17 cellular contexts compared by ENCODE assay signal in the genomic region with DNA sequence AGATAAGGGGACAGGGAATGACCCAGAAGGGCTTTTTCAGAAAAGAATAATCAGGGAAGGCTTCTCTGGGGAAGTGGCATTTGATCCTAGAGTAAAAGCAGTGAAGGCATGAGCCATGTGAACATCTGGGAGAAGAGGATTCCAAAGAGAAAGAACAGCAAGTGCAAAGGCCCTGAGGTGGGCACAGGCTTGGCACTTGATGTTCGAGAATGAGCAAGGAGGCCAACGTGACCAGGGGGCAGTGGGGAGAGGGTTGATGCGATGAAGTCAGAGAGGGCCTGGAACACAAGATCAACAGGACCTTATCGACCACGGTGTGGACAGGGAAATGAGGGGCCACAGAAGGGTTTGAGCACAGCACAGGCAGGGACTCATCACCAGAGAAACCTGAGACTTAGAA. TPM values are rescaled to one million over a fixed set of nuclear protein-coding genes. Genes with fewer than 3 reads are reported as not detected.
A peak's percentile ranks its signal among the peaks of the same experiment; 100 is the strongest.
DNase-seq lines count a peak whose midpoint lies in the region; ATAC-seq, FAIRE-seq and TF ChIP-seq lines count a peak whose summit lies in the region.
"Had no signal": no experiment of that assay in that cellular context is flagged by ENCODE, and none has a peak within 500 bp of the region (broad histone marks: within the 10 kb centered on the region; RNA-seq: fewer than 3 reads in every experiment).

No MANE protein-coding gene starts in this region.

- H4K8ac ChIP-seq in H1 (ENCODE audit: extremely low read depth, insufficient read depth, low read length), result no peak overlapping the region; the same call in 1 of the 2 replicates

- H2BK120ac ChIP-seq in H1 (replicated peaks; ENCODE audit: low read depth, low read length), result no peak overlapping the region

- H4K5ac ChIP-seq in H1 (ENCODE audit: insufficient read length, low read depth, low read length), result no peak overlapping the region

- CTCF ChIA-PET in CD4-positive, alpha-beta T cell (lab: Charles Lee), result no interaction called here
- CTCF ChIA-PET in H1 (lab: Charles Lee; ENCODE audit: partially characterized antibody), result interaction anchor here (0.8 to 8.4 kb wide), 3 partner anchors 10 to 87 kb away, joined by 3 to 61 read pairs (median 4); no protein-coding TSS in a partner anchor
- CTCF ChIA-PET in activated CD4-positive, alpha-beta memory T cell treated with anti-CD3 and anti-CD28 coated beads, Interleukin-2, amount 10 ng/mL, durations not matched to agents 7 days and 5 days (lab: Charles Lee), result no interaction called here

- no peak for TF ChIP-seq RAD21 in H1 (IDR thresholded peaks at IDR 0.05 in 1 of 2, conservative IDR thresholded peaks at IDR 0.05 in 1 of 2; ENCODE audit: low read depth in 2 of 2, low read length in 2 of 2)

- intact Hi-C loops in CD4-positive, alpha-beta T cell (cut with DNase I, micrococcal nuclease), result no loop called here

- FAIRE-seq in H1 (lab: Jason Lieb, UNC), result no peak
- FAIRE-seq: GM12878, HepG2 had no signal

- no peaks in the 10 kb centered on the region for H3K36me3 ChIP-seq in H1 (ENCODE audit: control insufficient read depth in 2 of 4, insufficient read depth in 4 of 4, low read length in 3 of 4)

- TF ChIP-seq CTCF in CD4-positive, alpha-beta T cell (IDR thresholded peaks at IDR 0.05), result no peak
- no peak for TF ChIP-seq CTCF in H1 (IDR thresholded peaks at IDR 0.05; ENCODE audit: control extremely low read depth in 1 of 3, insufficient read depth in 1 of 3, low read depth in 1 of 3, low read length in 3 of 3)
- no peak for TF ChIP-seq CTCF in neural crest cell (conservative IDR thresholded peaks at IDR 0.05)
- no peak for TF ChIP-seq CTCF in HFFc6 (IDR thresholded peaks at IDR 0.05)

- no peak overlapping the region for H3K4ac ChIP-seq in H1 (replicated peaks; ENCODE audit: insufficient read length, low read depth, low read length)

- H3K23me2 ChIP-seq in H1 (ENCODE audit: low read depth, low read length), result peaks cover 14% of the 10 kb centered on the region; the same call in 1 of the 2 replicates

- H3K23ac ChIP-seq in H1 (ENCODE audit: insufficient read length), result no peak overlapping the region

- H3K4me1 Mint-ChIP-seq in CD4-positive, alpha-beta T cell (ENCODE audit: low read depth), result peaks cover 16% of the 10 kb centered on the region
- H3K4me1 Mint-ChIP-seq in neural crest cell (no peaks in the 10 kb centered on the region), HFFc6 (ENCODE audit: low read depth) (no peaks in the 10 kb centered on the region)
- H3K4me1 Mint-ChIP-seq in activated CD4-positive, alpha-beta memory T cell treated with anti-CD3 and anti-CD28 coated beads, Interleukin-2, amount 10 ng/mL, durations not matched to agents 7 days and 5 days, result peaks cover 5% of the 10 kb centered on the region

- peaks cover 7% of the 10 kb centered on the region; the same call in 1 of the 2 replicates for H3K79me1 ChIP-seq in H1 (ENCODE audit: low read depth, low read length)

- no peaks in the 10 kb centered on the region for H3K9me3 ChIP-seq in CD4-positive, alpha-beta T cell (ENCODE audit: control insufficient read depth, low read length)
- no peaks in the 10 kb centered on the region for H3K9me3 ChIP-seq in H1 (ENCODE audit: insufficient read depth in 2 of 2, low read depth in 1 of 2, low read length in 1 of 2)

- H3K79me2 ChIP-seq in H1 (ENCODE audit: control insufficient read depth in 1 of 2, insufficient read depth in 2 of 2, low read length in 2 of 2), result peaks cover 0 to 11% of the 10 kb centered on the region in 2 experiments; a peak in 1 of 4 replicates

- no peak overlapping the region for H2AFZ ChIP-seq in H1 (ENCODE audit: low read length)

- H2BK5ac ChIP-seq in H1 (ENCODE audit: low read depth, low read length), result peak overlapping the region; percentile 79; the same call in 1 of the 2 replicates

- peak overlapping the region; percentile 83; the same call in 1 of the 2 replicates for H3K18ac ChIP-seq in H1 (ENCODE audit: extremely low read depth, low read length)

- no peaks in the 10 kb centered on the region for H3K36me3 Mint-ChIP-seq in CD4-positive, alpha-beta T cell (ENCODE audit: low read depth)
- H3K36me3 Mint-ChIP-seq in neural crest cell (ENCODE audit: low read depth), result no peaks in the 10 kb centered on the region
- no peaks in the 10 kb centered on the region for H3K36me3 Mint-ChIP-seq in HFFc6 (ENCODE audit: low read depth)
- H3K36me3 Mint-ChIP-seq in activated CD4-positive, alpha-beta memory T cell treated with anti-CD3 and anti-CD28 coated beads, Interleukin-2, amount 10 ng/mL, durations not matched to agents 7 days and 5 days (ENCODE audit: low read depth), result no peaks in the 10 kb centered on the region
- H3K36me3 Mint-ChIP-seq: IgD-negative memory B cell had no signal

- H2BK20ac ChIP-seq in H1 (ENCODE audit: low read length), result peak overlapping the region; percentile 86; the same call in 1 of the 2 replicates

- WGBS in H1 (ENCODE audit: extremely low coverage in 1 of 2, insufficient coverage in 1 of 2, insufficient read length in 1 of 2, insufficient replicate concordance in 2 of 2, low coverage in 1 of 2, low lambda C conversion rate in 2 of 2, missing lambda C conversion rate in 1 of 2), 2 experiments, result 89% methylated on average over 5 of the region's 5 CpGs; no CpG with 5 or more reads in 1 of the 2 experiments

- H3K27ac Mint-ChIP-seq in CD4-positive, alpha-beta T cell, result no peak overlapping the region
- H3K27ac Mint-ChIP-seq in neural crest cell (ENCODE audit: unreplicated experiment) (no peak overlapping the region), HFFc6 (no peak overlapping the region)
- H3K27ac Mint-ChIP-seq in activated CD4-positive, alpha-beta memory T cell treated with anti-CD3 and anti-CD28 coated beads, Interleukin-2, amount 10 ng/mL, durations not matched to agents 7 days and 5 days, result no peak overlapping the region
- H3K27ac Mint-ChIP-seq: B cell; CD4-positive, alpha-beta memory T cell; IgD-negative memory B cell had no signal

- POLR2A ChIA-PET in CD4-positive, alpha-beta T cell (lab: Charles Lee), result no interaction called here
- POLR2A ChIA-PET in H1 (lab: Charles Lee; ENCODE audit: partially characterized antibody), result interaction anchor here (1.3 to 3.6 kb wide), 3 partner anchors 9 to 284 kb away, joined by 4 to 27 read pairs (median 4); partner anchors contain the start of gene HMGA1
- POLR2A ChIA-PET in activated CD4-positive, alpha-beta memory T cell treated with anti-CD3 and anti-CD28 coated beads, Interleukin-2, amount 10 ng/mL, durations not matched to agents 7 days and 5 days (lab: Charles Lee), result no interaction called here

- no peak for TF ChIP-seq POLR2A in H1 (IDR thresholded peaks at IDR 0.05; ENCODE audit: control extremely low read depth in 1 of 2, low read depth in 2 of 2, low read length in 2 of 2)

- peak overlapping the region; percentile 9 for H3K4me3 Mint-ChIP-seq in CD4-positive, alpha-beta T cell
- H3K4me3 Mint-ChIP-seq in neural crest cell (peak overlapping the region; percentile 54), HFFc6 (no peak overlapping the region)
- H3K4me3 Mint-ChIP-seq in activated CD4-positive, alpha-beta memory T cell treated with anti-CD3 and anti-CD28 coated beads, Interleukin-2, amount 10 ng/mL, durations not matched to agents 7 days and 5 days, result no peak overlapping the region
- H3K4me3 Mint-ChIP-seq: B cell had no signal

- H2AK5ac ChIP-seq in H1 (ENCODE audit: low read depth, low read length), result peak overlapping the region; percentile 0; the same call in 1 of the 2 replicates

- H3K9ac ChIP-seq in H1 (replicated peaks in 1 of 4; ENCODE audit: extremely low read depth in 1 of 4, low read depth in 3 of 4, low read length in 3 of 4), result no peak overlapping the region

- peak overlapping the region; percentile 100; the same call in 1 of the 2 replicates for H2BK15ac ChIP-seq in H1 (ENCODE audit: low read length)

- peaks cover 85% of the 10 kb centered on the region for H3K27me3 ChIP-seq in CD4-positive, alpha-beta T cell (ENCODE audit: control insufficient read depth, insufficient read depth, low read length)
- H3K27me3 ChIP-seq in H1 (replicated peaks in 1 of 4; ENCODE audit: control insufficient read depth in 3 of 4, extremely low read depth in 1 of 4, insufficient read depth in 3 of 4, low read length in 3 of 4), result peaks cover 0 to 23% (median 13%) of the 10 kb centered on the region in 4 experiments; a peak in 5 of 7 replicates

- H3K14ac ChIP-seq in H1 (ENCODE audit: insufficient read length), result no peak overlapping the region

- H3K9me3 Mint-ChIP-seq in CD4-positive, alpha-beta T cell, result no peaks in the 10 kb centered on the region
- no peaks in the 10 kb centered on the region for H3K9me3 Mint-ChIP-seq in neural crest cell
- no peaks in the 10 kb centered on the region for H3K9me3 Mint-ChIP-seq in HFFc6
- no peaks in the 10 kb centered on the region for H3K9me3 Mint-ChIP-seq in activated CD4-positive, alpha-beta memory T cell treated with anti-CD3 and anti-CD28 coated beads, Interleukin-2, amount 10 ng/mL, durations not matched to agents 7 days and 5 days
- H3K9me3 Mint-ChIP-seq: H9 had no signal

- peak overlapping the region; percentile 59 for H4K91ac ChIP-seq in H1 (replicated peaks; ENCODE audit: insufficient read length, low read length)

- H4K20me1 ChIP-seq in H1 (replicated peaks in 1 of 2; ENCODE audit: control insufficient read depth in 1 of 2, insufficient read depth in 2 of 2, low read length in 2 of 2), result peaks cover 2 to 3% of the 10 kb centered on the region in 2 experiments

- no peak for ATAC-seq in CD4-positive, alpha-beta T cell (ENCODE audit: poor library complexity)
- ATAC-seq: GM12878, HepG2 had no signal

- no peak for TF ChIP-seq EP300 in H1 (IDR thresholded peaks at IDR 0.05; ENCODE audit: borderline replicate concordance in 1 of 2, low read depth in 2 of 2, low read length in 2 of 2)

- no peak overlapping the region for H3K4me2 ChIP-seq in H1 (ENCODE audit: insufficient read depth in 1 of 2, low read depth in 2 of 2, low read length in 2 of 2)

- H3K4me1 ChIP-seq in H1 (replicated peaks in 1 of 4; ENCODE audit: control insufficient read depth in 3 of 4, insufficient read depth in 4 of 4, low read length in 3 of 4), result peaks cover 9 to 57% (median 46%) of the 10 kb centered on the region in 4 experiments

- peaks cover 88% of the 10 kb centered on the region for H3K27me3 Mint-ChIP-seq in CD4-positive, alpha-beta T cell
- H3K27me3 Mint-ChIP-seq in neural crest cell (ENCODE audit: low read depth) (peaks cover 83% of the 10 kb centered on the region), HFFc6 (ENCODE audit: insufficient read depth) (peaks cover 65% of the 10 kb centered on the region)
- peaks cover 67% of the 10 kb centered on the region for H3K27me3 Mint-ChIP-seq in activated CD4-positive, alpha-beta memory T cell treated with anti-CD3 and anti-CD28 coated beads, Interleukin-2, amount 10 ng/mL, durations not matched to agents 7 days and 5 days

- H3K56ac ChIP-seq in H1 (replicated peaks; ENCODE audit: insufficient read length, low read depth, low read length), result no peak overlapping the region

- H2BK12ac ChIP-seq in H1 (ENCODE audit: low read depth, low read length), result peak overlapping the region; percentile 88

- no peak overlapping the region for H3K4me3 ChIP-seq in H1 (ENCODE audit: extremely low read depth in 1 of 4, insufficient read depth in 2 of 4, low read depth in 3 of 4, low read length in 4 of 4)
- H3K4me3 ChIP-seq: GM12878 had no signal

- DNase-seq in CD4-positive, alpha-beta T cell, result no peak
- DNase-seq in H1 (ENCODE audit: low read depth in 1 of 2, low spot score in 2 of 2), result no peak
- no peak for DNase-seq in neural crest cell (ENCODE audit: low read depth, low spot score)
- no peak for DNase-seq in NCI-H2227 treated with DMSO at 0.1 percent for 48 hours (lab: John Stamatoyannopoulos, UW)
- DNase-seq in HFFc6, result no peak
- DNase-seq in activated CD4-positive, alpha-beta memory T cell treated with anti-CD3 and anti-CD28 coated beads, Interleukin-2, amount 10 ng/mL, durations not matched to agents 7 days and 5 days, result no peak
- DNase-seq: Calu3; CD4-positive, alpha-beta memory T cell; DMS79 treated with DMSO at 0.1 percent for 48 hours; GOT3; H9; KBM-7 had no signal

- no peak overlapping the region for H3K27ac ChIP-seq in CD4-positive, alpha-beta T cell (ENCODE audit: low read depth, low read length)
- H3K27ac ChIP-seq in H1 (ENCODE audit: low read depth, low read length), result no peak overlapping the region
- H3K27ac ChIP-seq: C4-2B had no signal

RNA-seq across cellular contexts. Expression of gene GRM4, which starts 5.8 kb away (rescaled TPM):
- under 1 TPM in 1 of 2 experiments, not detected in 1; 0.08 TPM for total RNA-seq in CD4-positive, alpha-beta T cell
- 18.7 and 21.5 TPM in 2 replicates for total RNA-seq in H1 (2021; fragmentation: NEBNext Ultra II Directional; extraction: Animal tissue kit (Norgen Biotek cat#: 25700))
- 19.6 and 24.2 TPM in 2 replicates for polyA plus RNA-seq in H1 (2011; rRNA removed)
- 9.2 TPM for polyA plus RNA-seq in H1 (2011; cell fraction: cytosol; rRNA removed)
- 32.8 TPM for polyA plus RNA-seq in H1 (2011; cell fraction: nucleus; rRNA removed)
- 9.0 to 19.1 TPM (median 15.6 TPM) in 4 replicates for polyA plus RNA-seq in H1 (2012, experiment 1 of 2)
- 9.6 TPM for polyA plus RNA-seq in H1 (2012, experiment 2 of 2)
- polyA plus RNA-seq in H1 (2013, experiment 1 of 2), result 27.2 TPM
- 27.6 TPM for polyA plus RNA-seq in H1 (2013, experiment 2 of 2)
- 15.4 and 22.9 TPM in 2 replicates for polyA minus RNA-seq in H1 (2011; rRNA and poly(A)+ RNA removed)
- polyA minus RNA-seq in H1 (2011; cell fraction: cytosol; rRNA and poly(A)+ RNA removed), result 17.1 TPM
- polyA minus RNA-seq in H1 (2011; cell fraction: nucleus; rRNA and poly(A)+ RNA removed), result 16.3 TPM
- total RNA-seq in neural crest cell, result not detected in 2 replicates
- total RNA-seq in HFFc6 (2021; fragmentation: NEBNext Ultra II Directional; extraction: Animal tissue kit (Norgen Biotek cat#: 25700)), result under 1 TPM in 2 of 6 experiments, not detected in 4; 0.12 to 0.14 TPM
- not detected for total RNA-seq in activated CD4-positive, alpha-beta memory T cell treated with anti-CD3 and anti-CD28 coated beads, Interleukin-2, amount 10 ng/mL, durations not matched to agents 7 days and 5 days
- total RNA-seq: B cell, Calu3, HepG2 had no signal
- polyA plus RNA-seq: CD4-positive, alpha-beta memory T cell; HepG2; IgD-negative memory B cell had no signal

Comparison
In these comparisons a context has a peak if more than half of its experiments do, and no peak if none do; other contexts are left out.
1. H3K4me3 Mint-ChIP-seq: peak in CD4-positive, alpha-beta T cell (single experiment) and neural crest cell (single experiment); none in HFFc6 (single experiment) and activated CD4-positive, alpha-beta memory T cell treated with anti-CD3 and anti-CD28 coated beads, Interleukin-2, amount 10 ng/mL, durations not matched to agents 7 days and 5 days (single experiment).
2. RNA of gene GRM4, which starts 5.8 kb away (total RNA-seq): 18.7 to 21.5 TPM in H1; 0.08 TPM in CD4-positive, alpha-beta T cell, not detected in activated CD4-positive, alpha-beta memory T cell treated with anti-CD3 and anti-CD28 coated beads, Interleukin-2, amount 10 ng/mL, durations not matched to agents 7 days and 5 days, 0.12 to 0.14 TPM in HFFc6 and not detected in neural crest cell; every median in the first group is over 10 times any median in the second.